In genomic region chr4:98930311-98930865, GRCh38 we compare ENCODE assay signal across 8 cellular contexts. TPM values are rescaled to one million over a fixed set of nuclear protein-coding genes. Genes with fewer than 3 reads are reported as not detected.
A peak's percentile ranks its signal among the peaks of the same experiment; 100 is the strongest.
DNase-seq lines count a peak whose midpoint lies in the region; ATAC-seq and TF ChIP-seq lines count a peak whose summit lies in the region.

No MANE protein-coding gene starts in this region.

- H3K4me1 Mint-ChIP-seq in effector memory CD8-positive, alpha-beta T cell (ENCODE audit: low read depth in 2 of 2), result peaks cover 17 to 28% of the 10 kb centered on the region in 2 donors

- H3K9ac ChIP-seq in DND-41 (ENCODE audit: low read depth, low read length), result peak overlapping the region; percentile 89; the same call in 1 of the 2 replicates
- H3K9ac ChIP-seq in rectal smooth muscle tissue (ENCODE audit: low read length), result no peak overlapping the region

- no peaks in the 10 kb centered on the region for H3K27me3 Mint-ChIP-seq in effector memory CD8-positive, alpha-beta T cell

- H3K4me1 ChIP-seq in DND-41 (ENCODE audit: insufficient read depth, low read length) (peaks cover 31% of the 10 kb centered on the region), OCI-LY7 (ENCODE audit: insufficient read depth, low read length, poor library complexity, severe bottlenecking) (peaks cover 32% of the 10 kb centered on the region), rectal smooth muscle tissue (ENCODE audit: control insufficient read depth, insufficient read depth, low read length) (peaks cover 13% of the 10 kb centered on the region)

- no TSS peak for BruUV-seq in OCI-LY7 (replicated peaks; lab: Mats Ljungman, UMichigan)

- peak overlapping the region; percentile 93; the same call in 1 of the 2 replicates for H3K27ac ChIP-seq in DND-41 (ENCODE audit: low read length)
- H3K27ac ChIP-seq in OCI-LY7 (ENCODE audit: low read depth, low read length, poor library complexity, severe bottlenecking), result no peak overlapping the region
- peak overlapping the region; percentile 84 for H3K27ac ChIP-seq in rectal smooth muscle tissue (ENCODE audit: low read depth, low read length)

- no peak for TF ChIP-seq CTCF in DND-41 (IDR thresholded peaks at IDR 0.05; ENCODE audit: borderline replicate concordance, extremely low read depth, low read length, poor library complexity, severe bottlenecking)
- no peak for TF ChIP-seq CTCF in OCI-LY7 (conservative IDR thresholded peaks at IDR 0.05; ENCODE audit: low read length)

- intact Hi-C loops in OCI-LY7 (cut with micrococcal nuclease; ENCODE audit: unreplicated experiment), result no loop called here

- POLR2A ChIA-PET in OCI-LY7 (lab: Charles Lee), result interaction anchor here (0.7 to 1.1 kb wide), 3 partner anchors 9 to 479 kb away, joined by 3 to 4 read pairs (median 4); no protein-coding TSS in a partner anchor

- H3K4me2 ChIP-seq in DND-41 (ENCODE audit: insufficient read depth, low read length), result peak overlapping the region; percentile 64
- H3K4me2 ChIP-seq in OCI-LY7 (ENCODE audit: low read length), result peak overlapping the region; percentile 88

- CTCF ChIA-PET in OCI-LY7 (lab: Charles Lee; ENCODE audit: unreplicated experiment), result no interaction called here

- H3K79me2 ChIP-seq in DND-41 (ENCODE audit: insufficient read depth, low read length), result peaks cover 44% of the 10 kb centered on the region
- peaks cover 35% of the 10 kb centered on the region for H3K79me2 ChIP-seq in OCI-LY7 (ENCODE audit: insufficient read depth, low read depth, low read length)

- H3K9me3 Mint-ChIP-seq in effector memory CD8-positive, alpha-beta T cell, result no peaks in the 10 kb centered on the region

- H3K9me2 ChIP-seq in OCI-LY7 (ENCODE audit: insufficient read depth, low read length), result no peaks in the 10 kb centered on the region

- ATAC-seq in DND-41 (ENCODE audit: insufficient read depth, low read depth), result no peak
- no peak for ATAC-seq in effector memory CD8-positive, alpha-beta T cell (replicated peaks)
- ATAC-seq in GM18870 (IDR thresholded peaks at IDR 0.05; ENCODE audit: unreplicated experiment), result no peak
- no peak for ATAC-seq in GM21515 (IDR thresholded peaks at IDR 0.05; ENCODE audit: unreplicated experiment)
- no peak for ATAC-seq in GM21723 (IDR thresholded peaks at IDR 0.05; ENCODE audit: unreplicated experiment)

- H3K4me3 ChIP-seq in DND-41 (ENCODE audit: low read depth in 1 of 2, low read length in 2 of 2), result peak overlapping the region in 1 of 2 experiments; percentile 84; a peak in 2 of 4 replicates
- peak overlapping the region; percentile 88 for H3K4me3 ChIP-seq in OCI-LY7 (ENCODE audit: low read depth, low read length, poor library complexity, severe bottlenecking)
- H3K4me3 ChIP-seq in rectal smooth muscle tissue (ENCODE audit: low read length), result peak overlapping the region; percentile 46

- H3K9me3 ChIP-seq in DND-41 (ENCODE audit: insufficient read depth, low read length, severe bottlenecking) (no peaks in the 10 kb centered on the region), OCI-LY7 (ENCODE audit: low read length) (peaks cover 21% of the 10 kb centered on the region; the same call in 1 of the 2 replicates)

- peaks cover 36% of the 10 kb centered on the region for H3K36me3 Mint-ChIP-seq in effector memory CD8-positive, alpha-beta T cell (ENCODE audit: insufficient read depth)

- H4K20me1 ChIP-seq in DND-41 (ENCODE audit: insufficient read depth, low read length), result peaks cover 17% of the 10 kb centered on the region
- H4K20me1 ChIP-seq in OCI-LY7 (ENCODE audit: insufficient read depth, low read length), result peaks cover 20% of the 10 kb centered on the region; the same call in 1 of the 2 replicates

- H2AFZ ChIP-seq in DND-41 (ENCODE audit: low read depth, low read length), result peak overlapping the region; percentile 99
- H2AFZ ChIP-seq in OCI-LY7 (ENCODE audit: low read length), result peak overlapping the region; percentile 93; the same call in 1 of the 2 replicates

- peaks cover 15% of the 10 kb centered on the region for H3K36me3 ChIP-seq in DND-41 (ENCODE audit: insufficient read depth, low read length)
- H3K36me3 ChIP-seq in OCI-LY7 (ENCODE audit: insufficient read depth, low read length), result peaks cover 22% of the 10 kb centered on the region
- H3K36me3 ChIP-seq in rectal smooth muscle tissue (ENCODE audit: control insufficient read depth, insufficient read depth, low read length), result no peaks in the 10 kb centered on the region

- no peaks in the 10 kb centered on the region for H3K27me3 ChIP-seq in DND-41 (ENCODE audit: insufficient read depth, low read length, poor library complexity)
- no peaks in the 10 kb centered on the region for H3K27me3 ChIP-seq in rectal smooth muscle tissue (ENCODE audit: control insufficient read depth, insufficient read depth, low read length)

- H3K4me3 Mint-ChIP-seq in effector memory CD8-positive, alpha-beta T cell, result peak overlapping the region; percentile 97 to 98

- peak overlapping the region; percentile 90 to 98 for H3K27ac Mint-ChIP-seq in effector memory CD8-positive, alpha-beta T cell

- DNase-seq in DND-41, result no peak
- no peak for DNase-seq in OCI-LY7 (ENCODE audit: low spot score)
- DNase-seq in effector memory CD8-positive, alpha-beta T cell, result no peak
- DNase-seq in NCI-H2196 (lab: John Stamatoyannopoulos, UW; ENCODE audit: unreplicated experiment), result no peak

RNA-seq across cellular contexts. Expression of gene EIF4E, which starts 1.5 kb away (rescaled TPM):
- total RNA-seq in OCI-LY7 (2014; rRNA removed; shearing (Covaris generic)), result 136 and 152 TPM in 2 replicates
- 143 and 160 TPM in 2 replicates for total RNA-seq in OCI-LY7 (2022)
